Comparison of ENCODE assay signal across 12 cellular contexts in the genomic region with DNA sequence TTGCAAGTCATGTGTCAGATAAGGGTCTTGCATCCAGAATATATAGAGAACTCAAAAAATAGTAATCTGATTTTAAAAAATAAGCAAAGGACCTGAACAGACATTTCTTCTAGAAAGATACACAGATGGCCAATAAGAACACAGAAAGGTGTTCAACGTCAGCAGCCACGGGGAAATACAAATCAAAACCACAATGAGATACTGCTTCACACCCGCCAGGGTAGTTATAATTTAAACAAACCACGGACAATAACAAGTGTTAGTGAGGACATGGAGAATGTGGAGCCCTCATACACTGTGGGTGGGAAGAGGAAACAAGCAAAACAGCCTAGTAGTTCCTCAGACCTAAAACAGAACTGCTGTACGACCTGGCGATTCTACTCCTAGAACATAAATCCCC. TPM values are rescaled to one million over a fixed set of nuclear protein-coding genes. Genes with fewer than 3 reads are reported as not detected.
A peak's percentile ranks its signal among the peaks of the same experiment; 100 is the strongest.
DNase-seq lines count a peak whose midpoint lies in the region; ATAC-seq and TF ChIP-seq lines count a peak whose summit lies in the region.
"Had no signal": no experiment of that assay in that cellular context is flagged by ENCODE, and none has a peak within 500 bp of the region (broad histone marks: within the 10 kb centered on the region; RNA-seq: fewer than 3 reads in every experiment).

No MANE protein-coding gene starts in this region.

- no peaks in the 10 kb centered on the region for H3K79me2 ChIP-seq in Karpas-422 (ENCODE audit: low read length)

- H3K9me3 ChIP-seq in lower lobe of right lung (no peaks in the 10 kb centered on the region), uterus (no peaks in the 10 kb centered on the region), Karpas-422 (ENCODE audit: low read length) (no peaks in the 10 kb centered on the region)
- H3K9me3 ChIP-seq: adrenal gland had no signal

- no peak overlapping the region for H3K9ac ChIP-seq in Karpas-422 (ENCODE audit: low read length)

- H3K36me3 ChIP-seq in lower lobe of right lung (no peaks in the 10 kb centered on the region), uterus (no peaks in the 10 kb centered on the region), Karpas-422 (ENCODE audit: insufficient read depth, low read length) (no peaks in the 10 kb centered on the region)
- H3K36me3 ChIP-seq: adrenal gland had no signal

- no peaks in the 10 kb centered on the region for H3K36me3 Mint-ChIP-seq in activated CD8-positive, alpha-beta T cell treated with anti-CD3 and anti-CD28 coated beads, Interleukin-2, amount 10 ng/mL, durations not matched to agents 7 days and 5 days (ENCODE audit: low read depth)
- H3K36me3 Mint-ChIP-seq: CD14-positive monocyte had no signal

- no peak overlapping the region for H3K27ac ChIP-seq in lower lobe of right lung
- peak overlapping the region; percentile 76 to 88 for H3K27ac ChIP-seq in uterus
- H3K27ac ChIP-seq in Karpas-422 (ENCODE audit: low read length): no peak overlapping the region

- H3K4me1 ChIP-seq in lower lobe of right lung (peaks cover 10% of the 10 kb centered on the region), uterus (peaks cover 0 to 6% of the 10 kb centered on the region in 2 donors), Karpas-422 (ENCODE audit: low read length) (no peaks in the 10 kb centered on the region)

- peaks cover 9% of the 10 kb centered on the region for H3K27me3 Mint-ChIP-seq in activated CD8-positive, alpha-beta T cell treated with anti-CD3 and anti-CD28 coated beads, Interleukin-2, amount 10 ng/mL, durations not matched to agents 7 days and 5 days (ENCODE audit: low read depth)

- H4K20me1 ChIP-seq in Karpas-422 (ENCODE audit: insufficient read depth, low read depth, low read length): no peaks in the 10 kb centered on the region

- TF ChIP-seq POLR2A in uterus (IDR thresholded peaks at IDR 0.05): no peak

- H3K4me1 Mint-ChIP-seq in activated CD8-positive, alpha-beta T cell treated with anti-CD3 and anti-CD28 coated beads, Interleukin-2, amount 10 ng/mL, durations not matched to agents 7 days and 5 days (ENCODE audit: low read depth): peaks cover 24% of the 10 kb centered on the region
- H3K4me1 Mint-ChIP-seq: CD14-positive monocyte had no signal

- H3K9me2 ChIP-seq in Karpas-422 (replicated peaks; ENCODE audit: insufficient read depth, low read length): no peaks in the 10 kb centered on the region

- peak overlapping the region; percentile 62 for H3K27ac Mint-ChIP-seq in activated CD8-positive, alpha-beta T cell treated with anti-CD3 and anti-CD28 coated beads, Interleukin-2, amount 10 ng/mL, durations not matched to agents 7 days and 5 days
- H3K27ac Mint-ChIP-seq: CD14-positive monocyte had no signal

- H2AFZ ChIP-seq in Karpas-422 (ENCODE audit: low read length): no peak overlapping the region

- no peak overlapping the region for H3K4me2 ChIP-seq in Karpas-422 (ENCODE audit: low read depth, low read length, poor library complexity, severe bottlenecking)

- no peak overlapping the region for H3K4me3 Mint-ChIP-seq in activated CD8-positive, alpha-beta T cell treated with anti-CD3 and anti-CD28 coated beads, Interleukin-2, amount 10 ng/mL, durations not matched to agents 7 days and 5 days
- H3K4me3 Mint-ChIP-seq: CD14-positive monocyte had no signal

- H3K4me3 ChIP-seq in lower lobe of right lung: no peak overlapping the region
- no peak overlapping the region for H3K4me3 ChIP-seq in uterus
- no peak overlapping the region for H3K4me3 ChIP-seq in Karpas-422 (ENCODE audit: low read length)
- H3K4me3 ChIP-seq: adrenal gland had no signal

- peak; percentile 20 for DNase-seq in stimulated activated CD8-positive, alpha-beta memory T cell treated with anti-CD3 and anti-CD28 coated beads, Interleukin-12 subunit alpha, Interleukin-12 subunit beta, amount 100 ng/mL, for 1 hour (ENCODE audit: low read depth)
- DNase-seq in stimulated activated CD8-positive, alpha-beta memory T cell treated with anti-CD3 and anti-CD28 coated beads, Interleukin-4, amount 100 ng/mL, for 48 hours: no peak
- peak; percentile 51 for DNase-seq in activated CD8-positive, alpha-beta T cell treated with anti-CD3 and anti-CD28 coated beads, Interleukin-2, amount 10 ng/mL, durations not matched to agents 7 days and 5 days
- DNase-seq in lower lobe of right lung: no peak
- no peak for DNase-seq in uterus
- no peak for DNase-seq in Karpas-422
- no peak for DNase-seq in ureter (ENCODE audit: low spot score)
- DNase-seq: NCI-H1048, NCI-H774 had no signal

- no peaks in the 10 kb centered on the region for H3K9me3 Mint-ChIP-seq in activated CD8-positive, alpha-beta T cell treated with anti-CD3 and anti-CD28 coated beads, Interleukin-2, amount 10 ng/mL, durations not matched to agents 7 days and 5 days (ENCODE audit: insufficient read depth)

- no peak for TF ChIP-seq CTCF in lower lobe of right lung (IDR thresholded peaks at IDR 0.05)
- no peak for TF ChIP-seq CTCF in uterus (IDR thresholded peaks at IDR 0.05)

- CTCF ChIA-PET in activated CD8-positive, alpha-beta T cell treated with anti-CD3 and anti-CD28 coated beads, Interleukin-2, amount 10 ng/mL, durations not matched to agents 7 days and 5 days (lab: Charles Lee): no interaction called here

- H3K27me3 ChIP-seq in lower lobe of right lung (ENCODE audit: low read depth): peaks cover 26% of the 10 kb centered on the region
- no peaks in the 10 kb centered on the region for H3K27me3 ChIP-seq in uterus
- H3K27me3 ChIP-seq in Karpas-422 (ENCODE audit: low read length): no peaks in the 10 kb centered on the region

- intact Hi-C loops in lower lobe of right lung (cut with DNase I): no loop called here
- intact Hi-C loops in uterus (cut with DNase I; ENCODE audit: low total_unique reads): no loop called here

- POLR2A ChIA-PET in activated CD8-positive, alpha-beta T cell treated with anti-CD3 and anti-CD28 coated beads, Interleukin-2, amount 10 ng/mL, durations not matched to agents 7 days and 5 days (lab: Charles Lee): no interaction called here

- peak; percentile 70 for ATAC-seq in activated CD8-positive, alpha-beta T cell treated with anti-CD3 and anti-CD28 coated beads, Interleukin-2, amount 10 ng/mL, durations not matched to agents 7 days and 5 days
- ATAC-seq in lower lobe of right lung (peak; percentile 26 to 29), HG02852 (IDR thresholded peaks at IDR 0.05; ENCODE audit: unreplicated experiment) (no peak)

RNA-seq across cellular contexts. Expression of a gene that starts 26.6 kb away (rescaled TPM):
- 100 to 1,000 TPM in 1 of 2 experiments, 10 to 100 TPM in 1; 90.0 to 103 TPM for total RNA-seq in activated CD8-positive, alpha-beta T cell treated with anti-CD3 and anti-CD28 coated beads, Interleukin-2, amount 10 ng/mL, durations not matched to agents 7 days and 5 days
- total RNA-seq in lower lobe of right lung: 115 TPM
- total RNA-seq in uterus: 100 to 1,000 TPM in 3 of 4 donors, 10 to 100 TPM in 1; 36.5 to 693 (median 144) TPM
- 60.8 and 88.9 TPM in 2 replicates for total RNA-seq in Karpas-422 (2014; rRNA removed; shearing (Covaris generic); ENCODE audit: low replicate concordance)
- total RNA-seq in ureter: 158 TPM

RNA-seq across cellular contexts. Expression of a gene that starts 31.4 kb away (rescaled TPM):
- under 1 TPM; 0.10 to 0.13 TPM for total RNA-seq in activated CD8-positive, alpha-beta T cell treated with anti-CD3 and anti-CD28 coated beads, Interleukin-2, amount 10 ng/mL, durations not matched to agents 7 days and 5 days
- total RNA-seq in lower lobe of right lung: 0.89 TPM
- 1 to 10 TPM in 1 of 4 donors, under 1 TPM in 1, not detected in 2; 0.90 to 1.2 TPM for total RNA-seq in uterus
- total RNA-seq in Karpas-422 (2014; rRNA removed; shearing (Covaris generic); ENCODE audit: low replicate concordance): not detected in 2 replicates
- 0.70 TPM for total RNA-seq in ureter

RNA-seq across cellular contexts. Expression of a gene that starts 57.5 kb away (rescaled TPM):
- 10 to 100 TPM; 12.6 to 13.0 TPM for total RNA-seq in activated CD8-positive, alpha-beta T cell treated with anti-CD3 and anti-CD28 coated beads, Interleukin-2, amount 10 ng/mL, durations not matched to agents 7 days and 5 days
- total RNA-seq in lower lobe of right lung (14.5 TPM), uterus (1 to 10 TPM in 3 of 4 donors, not detected in 1; 5.4 to 9.0 (median 6.4) TPM), ureter (13.9 TPM)
- total RNA-seq in Karpas-422 (2014; rRNA removed; shearing (Covaris generic); ENCODE audit: low replicate concordance): 6.2 and 11.1 TPM in 2 replicates

Comparison
In these comparisons a context has a peak if more than half of its experiments do, and no peak if none do; other contexts are left out.
1. DNase-seq: peak in stimulated activated CD8-positive, alpha-beta memory T cell treated with anti-CD3 and anti-CD28 coated beads, Interleukin-12 subunit alpha, Interleukin-12 subunit beta, amount 100 ng/mL, for 1 hour (single experiment) and activated CD8-positive, alpha-beta T cell treated with anti-CD3 and anti-CD28 coated beads, Interleukin-2, amount 10 ng/mL, durations not matched to agents 7 days and 5 days (single experiment); none in stimulated activated CD8-positive, alpha-beta memory T cell treated with anti-CD3 and anti-CD28 coated beads, Interleukin-4, amount 100 ng/mL, for 48 hours (single experiment), lower lobe of right lung (single experiment), uterus (0 of 2), Karpas-422 (single experiment) and ureter (single experiment).
2. H3K27ac ChIP-seq: peak in uterus (2 of 2); none in lower lobe of right lung (single experiment) and Karpas-422 (single experiment).